8 cellular contexts compared by ENCODE assay signal in genomic region chr1:72282690-72283203, GRCh38. TPM values are rescaled to one million over a fixed set of nuclear protein-coding genes. Genes with fewer than 3 reads are reported as not detected.
DNase-seq lines count a peak whose midpoint lies in the region; ATAC-seq, FAIRE-seq and TF ChIP-seq lines count a peak whose summit lies in the region.

No MANE protein-coding gene starts in this region.

- H3K27me3 Mint-ChIP-seq in progenitor cell of endocrine pancreas = peaks cover 29% of the 10 kb centered on the region

- intact Hi-C loops in K562 (cut with micrococcal nuclease) = no loop called here

- CTCF ChIA-PET in K562 (lab: Yijun Ruan, JAX; ENCODE audit: low intra/inter-chr PET ratio) = no interaction called here

- H3K4me1 ChIP-seq in K562 (replicated peaks in 1 of 2; ENCODE audit: control insufficient read depth in 2 of 2, insufficient read depth in 2 of 2, low read length in 2 of 2) = no peaks in the 10 kb centered on the region; a peak in 1 of 5 replicates

- H3K27ac ChIP-seq in K562 (ENCODE audit: extremely low read depth, low read depth, low read length) = no peak overlapping the region

- no peak overlapping the region for H3K4me3 Mint-ChIP-seq in progenitor cell of endocrine pancreas (ENCODE audit: low read depth)

- no peaks in the 10 kb centered on the region for H3K36me3 Mint-ChIP-seq in progenitor cell of endocrine pancreas (ENCODE audit: insufficient read depth)

- no peak overlapping the region for H3K27ac Mint-ChIP-seq in progenitor cell of endocrine pancreas

- 10% methylated on average over 2 of the region's 41 CpGs for WGBS in K562 (ENCODE audit: insufficient coverage, low coverage, missing lambda C conversion rate)

- POLR2A ChIA-PET in K562 (lab: Yijun Ruan, JAX) = no interaction called here

- no peaks in the 10 kb centered on the region for H3K9me3 Mint-ChIP-seq in progenitor cell of endocrine pancreas (ENCODE audit: low read depth)

- BruUV-seq in K562 (replicated peaks; lab: Mats Ljungman, UMichigan) = no TSS peak

- no peak overlapping the region for H3K4me2 ChIP-seq in K562 (ENCODE audit: insufficient read depth, low read length)

- peak overlapping the region; percentile 44 for H3K4me3 ChIP-seq in GM08714 (ENCODE audit: low read length)
- H3K4me3 ChIP-seq in K562 = no peak overlapping the region

- no peak for TF ChIP-seq EP300 in K562 (IDR thresholded peaks at IDR 0.05; ENCODE audit: low read length)

- H3K79me2 ChIP-seq in K562 (ENCODE audit: control insufficient read depth, insufficient read depth, low read length) = no peaks in the 10 kb centered on the region

- no peak for TF ChIP-seq RAD21 in K562 (CRISPR knock-in tag; conservative IDR thresholded peaks at IDR 0.05 in 1 of 2, IDR thresholded peaks at IDR 0.05 in 1 of 2)

- in situ Hi-C loops in K562 (cut with MboI) = no loop called here

- no peaks in the 10 kb centered on the region for H3K9me3 ChIP-seq in K562 (replicated peaks; ENCODE audit: control insufficient read depth, insufficient read depth, low read depth, low read length)

- H4K20me1 ChIP-seq in K562 (replicated peaks; ENCODE audit: control insufficient read depth, insufficient read depth, low read length) = no peaks in the 10 kb centered on the region

- no peak for TF ChIP-seq POLR2A in K562 (conservative IDR thresholded peaks at IDR 0.05)

- ATAC-seq in HG02571 (IDR thresholded peaks at IDR 0.05; ENCODE audit: unreplicated experiment) (peak; percentile 76), SK-N-SH treated with all-trans-retinoic acid at 6 μM for 48 hours (peak; percentile 80), K562 (peak; percentile 83)

- no peaks in the 10 kb centered on the region for H3K36me3 ChIP-seq in K562 (ENCODE audit: control insufficient read depth, insufficient read depth, low read length)

- no peak for TF ChIP-seq CTCF in K562 (IDR thresholded peaks at IDR 0.05 in 2 of 3, conservative IDR thresholded peaks at IDR 0.05 in 1 of 3; ENCODE audit: insufficient read depth in 2 of 3, low read depth in 1 of 3, low read length in 3 of 3)
- no peak for TF ChIP-seq CTCF in progenitor cell of endocrine pancreas (IDR thresholded peaks at IDR 0.05; ENCODE audit: unreplicated experiment)

- FAIRE-seq in K562 (lab: Jason Lieb, UNC) (no peak), HTR-8/SVneo (lab: Jason Lieb, UNC) (no peak)

- H3K27me3 ChIP-seq in K562 (ENCODE audit: control insufficient read depth in 2 of 2, insufficient read depth in 2 of 2, low read length in 2 of 2) = no peaks in the 10 kb centered on the region

- peak; percentile 76 for DNase-seq in MV-4-11 (lab: John Stamatoyannopoulos, UW)
- peak in 2 of 4 experiments; percentile 2 to 12 for DNase-seq in K562 (ENCODE audit: extremely low read depth in 1 of 4, low spot score in 3 of 4)
- peak; percentile 69 for DNase-seq in hepatic stellate cell (ENCODE audit: low spot score)
- peak; percentile 60 for DNase-seq in progenitor cell of endocrine pancreas (ENCODE audit: low spot score, unreplicated experiment)
- DNase-seq in HTR-8/SVneo (ENCODE audit: insufficient read length, low spot score) = no peak

- peaks cover 10% of the 10 kb centered on the region for H3K4me1 Mint-ChIP-seq in progenitor cell of endocrine pancreas (ENCODE audit: low read depth)

- H3K9me1 ChIP-seq in K562 (ENCODE audit: control insufficient read depth, insufficient read depth, low read length) = no peaks in the 10 kb centered on the region

- H3K9ac ChIP-seq in K562 (ENCODE audit: insufficient read depth in 1 of 2, low read depth in 2 of 2, low read length in 2 of 2) = no peak overlapping the region

- no peak overlapping the region for H2AFZ ChIP-seq in K562 (ENCODE audit: low read depth, low read length)

TF ChIP-seq in SK-N-SH treated with all-trans-retinoic acid at 6 μM for 48 hours, 23 proteins besides CTCF, POLR2A, EP300 and RAD21 (continues in another document):
- no peak for TF ChIP-seq ZNF70 (CRISPR knock-in tag; IDR thresholded peaks at IDR 0.05)
- no peak for TF ChIP-seq ZNF8 (CRISPR knock-in tag; IDR thresholded peaks at IDR 0.05)
- no peak for TF ChIP-seq RARB (CRISPR knock-in tag; IDR thresholded peaks at IDR 0.05)
- TF ChIP-seq BACH2 (CRISPR knock-in tag; IDR thresholded peaks at IDR 0.05; ENCODE audit: borderline replicate concordance) = no peak
- TF ChIP-seq PATZ1 (CRISPR knock-in tag; IDR thresholded peaks at IDR 0.05; ENCODE audit: borderline replicate concordance) = no peak
- TF ChIP-seq ZNF565 (CRISPR knock-in tag; conservative IDR thresholded peaks at IDR 0.05; ENCODE audit: low read depth) = no peak
- no peak for TF ChIP-seq TCF4 (CRISPR knock-in tag; IDR thresholded peaks at IDR 0.05; ENCODE audit: borderline replicate concordance)
- TF ChIP-seq ZC3H10 (CRISPR knock-in tag; IDR thresholded peaks at IDR 0.05) = no peak
- TF ChIP-seq CSDC2 (CRISPR knock-in tag; IDR thresholded peaks at IDR 0.05) = no peak
- no peak for TF ChIP-seq ARNTL (CRISPR knock-in tag; IDR thresholded peaks at IDR 0.05; ENCODE audit: borderline replicate concordance, low read depth)
- no peak for TF ChIP-seq ZFP3 (CRISPR knock-in tag; IDR thresholded peaks at IDR 0.05)

TF ChIP-seq in K562, 482 proteins besides CTCF, POLR2A, EP300 and RAD21:
- TF ChIP-seq SUPT5H (IDR thresholded peaks at IDR 0.05) (no peak), RHOXF2B (CRISPR knock-in tag; conservative IDR thresholded peaks at IDR 0.05) (no peak), CAMTA2 (CRISPR knock-in tag; conservative IDR thresholded peaks at IDR 0.05) (no peak), NFE2L1 (tag; IDR thresholded peaks at IDR 0.05; ENCODE audit: borderline replicate concordance, low read depth) (no peak), RFX1 (IDR thresholded peaks at IDR 0.05) (peak; percentile 32; the same call in 1 of the 2 replicates), RNF219 (CRISPR knock-in tag; IDR thresholded peaks at IDR 0.05) (no peak), TBL1XR1 (IDR thresholded peaks at IDR 0.05; ENCODE audit: low read length in 2 of 2) (no peak), KLF16 (IDR thresholded peaks at IDR 0.05) (no peak)

RNA-seq across cellular contexts. Expression of gene NEGR1, which starts 0.4 kb away (rescaled TPM):
- total RNA-seq in K562 (2011; cell fraction: chromatin; rRNA removed; ENCODE audit: low replicate concordance) = not detected in 2 replicates
- not detected in 2 replicates for total RNA-seq in K562 (2011; cell fraction: nucleolus; rRNA removed)
- total RNA-seq in K562 (2011; cell fraction: nucleoplasm; rRNA removed) = not detected in 2 replicates
- not detected in 2 replicates for total RNA-seq in K562 (2014; rRNA removed)
- not detected in 2 replicates for total RNA-seq in K562 (2014; rRNA removed; fragmentation: Illumina TruSeq; extraction: Trizol)
- total RNA-seq in K562 (2015; rRNA removed; fragmentation: Illumina TruSeq; extraction: Trizol) = not detected in 2 replicates
- total RNA-seq in K562 (2021) = not detected in 2 replicates
- polyA plus RNA-seq in K562 (2011; rRNA removed) = not detected in 2 replicates
- not detected in 2 replicates for polyA plus RNA-seq in K562 (2011; cell fraction: cytosol; rRNA removed)
- polyA plus RNA-seq in K562 (2011; cell fraction: nucleus; rRNA removed) = not detected in 2 replicates
- 0.01 TPM in 1 of 2 replicates, not detected in the other for polyA plus RNA-seq in K562 (2012)
- polyA plus RNA-seq in K562 (2014; fragmentation: Illumina TruSeq; extraction: Trizol) = not detected in 2 replicates
- polyA plus RNA-seq in K562 (2014; fragmentation: Nextera tagmentation; extraction: Ambion mirVana) = not detected
- not detected in 2 replicates for polyA plus RNA-seq in K562 (2014; rRNA removed)
- polyA minus RNA-seq in K562 (2011; rRNA and poly(A)+ RNA removed) = not detected in 2 replicates
- not detected in 2 replicates for polyA minus RNA-seq in K562 (2011; cell fraction: cytosol; rRNA and poly(A)+ RNA removed)
- polyA minus RNA-seq in K562 (2011; cell fraction: nucleus; rRNA and poly(A)+ RNA removed) = not detected in 2 replicates
- 1.6 and 3.1 TPM in 2 replicates for total RNA-seq in progenitor cell of endocrine pancreas
